ENCODE assay signal across 3 cellular contexts in genomic region chr7:127107601-127108007, GRCh38.
TF ChIP-seq lines count a peak whose summit lies in the region.

No MANE protein-coding gene starts in this region.

TF ChIP-seq in SK-N-SH, 30 proteins besides CTCF, POLR2A, EP300 and RAD21 (continued from another document and continues in another):
- no peak for TF ChIP-seq POLR2AphosphoS5 (IDR thresholded peaks at IDR 0.05; ENCODE audit: low read depth, low read length)
- no peak for TF ChIP-seq RCOR1 (IDR thresholded peaks at IDR 0.05; ENCODE audit: low read length)
- 0 out of 2 replicates have a peak, but pooled peaks have one; percentile 30 for TF ChIP-seq MXI1 (IDR thresholded peaks at IDR 0.05; ENCODE audit: low read depth, low read length)
- TF ChIP-seq SIN3A (IDR thresholded peaks at IDR 0.05; ENCODE audit: borderline replicate concordance, low read depth, low read length), result no peak
- TF ChIP-seq CHD2 (IDR thresholded peaks at IDR 0.05; ENCODE audit: low read length, partially characterized antibody), result no peak
- no peak for TF ChIP-seq GATA2 (CRISPR knock-in tag; IDR thresholded peaks at IDR 0.05)
- no peak for TF ChIP-seq YY1 (IDR thresholded peaks at IDR 0.05; ENCODE audit: low read depth)
- peak; percentile 96 for TF ChIP-seq REST (IDR thresholded peaks at IDR 0.05; ENCODE audit: low read depth, low read length)
- no peak for TF ChIP-seq FOXJ3 (CRISPR knock-in tag; IDR thresholded peaks at IDR 0.05)
- no peak for TF ChIP-seq PBX3 (IDR thresholded peaks at IDR 0.05)
- no peak for TF ChIP-seq ZBTB33 (IDR thresholded peaks at IDR 0.05; ENCODE audit: borderline replicate concordance, low read depth)

TF ChIP-seq in endothelial cell of umbilical vein, 7 proteins besides CTCF, POLR2A, EP300 and RAD21 (continued from another document):
- TF ChIP-seq MAX (IDR thresholded peaks at IDR 0.05; ENCODE audit: insufficient read depth, insufficient read length) (no peak), JUN (IDR thresholded peaks at IDR 0.05; ENCODE audit: borderline replicate concordance, insufficient read depth, insufficient read length, low read depth) (no peak), FOS (IDR thresholded peaks at IDR 0.05; ENCODE audit: borderline replicate concordance, insufficient read depth, low read length) (no peak)

TF ChIP-seq in neural cell, 6 proteins besides CTCF, POLR2A, EP300 and RAD21 (continued from another document):
- peak; percentile 92 for TF ChIP-seq REST (IDR thresholded peaks at IDR 0.05; ENCODE audit: borderline replicate concordance)
